ENCODE assay signal across 12 cellular contexts in genomic region chr19:4877753-4878490, GRCh38. TPM values are rescaled to one million over a fixed set of nuclear protein-coding genes. Genes with fewer than 3 reads are reported as not detected.
DNase-seq lines count a peak whose midpoint lies in the region; ATAC-seq and TF ChIP-seq lines count a peak whose summit lies in the region.
"Had no signal": no experiment of that assay in that cellular context is flagged by ENCODE, and none has a peak within 500 bp of the region (broad histone marks: within the 10 kb centered on the region; RNA-seq: fewer than 3 reads in every experiment).

No MANE protein-coding gene starts in this region.

- no peaks in the 10 kb centered on the region for H3K9me3 ChIP-seq in prostate gland
- H3K9me3 ChIP-seq: left lung had no signal

- no peak for TF ChIP-seq POLR2A in prostate gland (IDR thresholded peaks at IDR 0.05)

- peak overlapping the region; percentile 57 for H3K4me3 Mint-ChIP-seq in activated naive CD8-positive, alpha-beta T cell treated with anti-CD3 and anti-CD28 coated beads for 36 hours
- H3K4me3 Mint-ChIP-seq: activated CD4-positive, alpha-beta memory T cell treated with anti-CD3 and anti-CD28 coated beads for 36 hours; CD4-positive, CD25-positive, alpha-beta regulatory T cell had no signal

- peak overlapping the region; percentile 67 for H3K27ac Mint-ChIP-seq in activated naive CD8-positive, alpha-beta T cell treated with anti-CD3 and anti-CD28 coated beads for 36 hours
- H3K27ac Mint-ChIP-seq: activated CD4-positive, alpha-beta memory T cell treated with anti-CD3 and anti-CD28 coated beads for 36 hours had no signal

- peaks cover 11% of the 10 kb centered on the region for H3K4me1 ChIP-seq in prostate gland (replicated peaks)
- H3K4me1 ChIP-seq: left lung had no signal

- H3K36me3 Mint-ChIP-seq in activated naive CD8-positive, alpha-beta T cell treated with anti-CD3 and anti-CD28 coated beads for 36 hours, result no peaks in the 10 kb centered on the region
- H3K36me3 Mint-ChIP-seq: activated CD4-positive, alpha-beta memory T cell treated with anti-CD3 and anti-CD28 coated beads for 36 hours; CD4-positive, CD25-positive, alpha-beta regulatory T cell had no signal

- peak overlapping the region; percentile 82 for H3K27ac ChIP-seq in prostate gland
- H3K27ac ChIP-seq: left lung had no signal

- 23% methylated on average over 28 of the region's 30 CpGs for WGBS in prostate gland

- no peak overlapping the region for H3K4me3 ChIP-seq in prostate gland
- H3K4me3 ChIP-seq: left lung had no signal

- H3K4me1 Mint-ChIP-seq in activated naive CD8-positive, alpha-beta T cell treated with anti-CD3 and anti-CD28 coated beads for 36 hours, result peaks cover 4% of the 10 kb centered on the region

- H3K9me3 Mint-ChIP-seq in activated naive CD8-positive, alpha-beta T cell treated with anti-CD3 and anti-CD28 coated beads for 36 hours, result no peaks in the 10 kb centered on the region
- H3K9me3 Mint-ChIP-seq: activated CD4-positive, alpha-beta memory T cell treated with anti-CD3 and anti-CD28 coated beads for 36 hours had no signal

- intact Hi-C loops in left cardiac atrium (cut with DNase I), result no loop called here
- intact Hi-C loops in prostate gland (cut with DNase I), result loop anchor here (2.0 kb wide), 1 partner anchor 33 kb away; no protein-coding TSS in a partner anchor

- DNase-seq in D341Med (ENCODE audit: low spot score), result peak; percentile 36
- no peak for DNase-seq in activated naive CD8-positive, alpha-beta T cell treated with anti-CD3 and anti-CD28 coated beads for 36 hours
- peak; percentile 23 for DNase-seq in left cardiac atrium
- peak; percentile 76 for DNase-seq in prostate gland (ENCODE audit: low spot score)
- DNase-seq in NCI-H1694 (lab: John Stamatoyannopoulos, UW), result no peak
- DNase-seq: activated CD4-positive, alpha-beta memory T cell treated with anti-CD3 and anti-CD28 coated beads for 36 hours; CD4-positive, CD25-positive, alpha-beta regulatory T cell; dermis blood vessel endothelial cell; left lung had no signal

- H3K27me3 ChIP-seq in prostate gland (replicated peaks; ENCODE audit: insufficient read depth), result no peaks in the 10 kb centered on the region

- no peaks in the 10 kb centered on the region for H3K36me3 ChIP-seq in prostate gland
- H3K36me3 ChIP-seq: left lung had no signal

- ATAC-seq in left cardiac atrium (peak; percentile 63 to 82), HG02798 (IDR thresholded peaks at IDR 0.05; ENCODE audit: poor library complexity, unreplicated experiment) (no peak), HG03039 (IDR thresholded peaks at IDR 0.05; ENCODE audit: unreplicated experiment) (no peak), GM19395 (IDR thresholded peaks at IDR 0.05; ENCODE audit: unreplicated experiment) (no peak)
- ATAC-seq: left lung had no signal

- H3K27me3 Mint-ChIP-seq in activated naive CD8-positive, alpha-beta T cell treated with anti-CD3 and anti-CD28 coated beads for 36 hours, result no peaks in the 10 kb centered on the region
- H3K27me3 Mint-ChIP-seq: activated CD4-positive, alpha-beta memory T cell treated with anti-CD3 and anti-CD28 coated beads for 36 hours had no signal

- no peak for TF ChIP-seq CTCF in prostate gland (IDR thresholded peaks at IDR 0.05)

RNA-seq across cellular contexts. Expression of gene PLIN3, which starts 10.5 kb away (rescaled TPM):
- 10 to 100 TPM; 14.6 to 14.7 TPM for total RNA-seq in activated naive CD8-positive, alpha-beta T cell treated with anti-CD3 and anti-CD28 coated beads for 36 hours
- total RNA-seq in left cardiac atrium (10 to 100 TPM; 25.3 to 35.1 TPM), prostate gland (10 to 100 TPM; 61.3 to 76.5 TPM)

RNA-seq across cellular contexts. Expression of gene ARRDC5, which starts 24.8 kb away (rescaled TPM):
- under 1 TPM in 1 of 2 experiments, not detected in 1; 0.12 TPM for total RNA-seq in activated naive CD8-positive, alpha-beta T cell treated with anti-CD3 and anti-CD28 coated beads for 36 hours
- under 1 TPM in 1 of 2 donors, not detected in 1; 0.18 TPM for total RNA-seq in left cardiac atrium
- 1 to 10 TPM in 1 of 2 donors, not detected in 1; 1.2 TPM for total RNA-seq in prostate gland
- total RNA-seq: dermis blood vessel endothelial cell had no signal

RNA-seq across cellular contexts. Expression of gene UHRF1, which starts 31.4 kb away (rescaled TPM):
- total RNA-seq in activated naive CD8-positive, alpha-beta T cell treated with anti-CD3 and anti-CD28 coated beads for 36 hours, result 100 to 1,000 TPM; 244 to 245 TPM
- total RNA-seq in left cardiac atrium (1 to 10 TPM; 1.2 to 3.6 TPM), prostate gland (1 to 10 TPM; 3.8 to 5.3 TPM)

RNA-seq across cellular contexts. Expression of gene TICAM1, which starts 46.4 kb away (rescaled TPM):
- 10 to 100 TPM; 18.4 to 19.5 TPM for total RNA-seq in activated naive CD8-positive, alpha-beta T cell treated with anti-CD3 and anti-CD28 coated beads for 36 hours
- total RNA-seq in left cardiac atrium, result 1 to 10 TPM; 6.9 to 8.0 TPM
- 1 to 10 TPM; 8.3 to 9.1 TPM for total RNA-seq in prostate gland

Comparison
In these comparisons a context has a peak if more than half of its experiments do, and no peak if none do; other contexts are left out.
1. DNase-seq: peak in D341Med (single experiment), left cardiac atrium (single experiment) and prostate gland (single experiment); none in activated naive CD8-positive, alpha-beta T cell treated with anti-CD3 and anti-CD28 coated beads for 36 hours (single experiment) and NCI-H1694 (single experiment).
2. ATAC-seq: peak in left cardiac atrium (2 of 2); none in HG02798 (single experiment), HG03039 (single experiment) and GM19395 (single experiment).
3. RNA of gene UHRF1, which starts 31.4 kb away (total RNA-seq): 244 to 245 TPM in activated naive CD8-positive, alpha-beta T cell treated with anti-CD3 and anti-CD28 coated beads for 36 hours; 3.8 to 5.3 TPM in prostate gland and 1.2 to 3.6 TPM in left cardiac atrium; every median in the first group is over 10 times any median in the second.